ENCODE assay signal across 3 cellular contexts in the genomic region with DNA sequence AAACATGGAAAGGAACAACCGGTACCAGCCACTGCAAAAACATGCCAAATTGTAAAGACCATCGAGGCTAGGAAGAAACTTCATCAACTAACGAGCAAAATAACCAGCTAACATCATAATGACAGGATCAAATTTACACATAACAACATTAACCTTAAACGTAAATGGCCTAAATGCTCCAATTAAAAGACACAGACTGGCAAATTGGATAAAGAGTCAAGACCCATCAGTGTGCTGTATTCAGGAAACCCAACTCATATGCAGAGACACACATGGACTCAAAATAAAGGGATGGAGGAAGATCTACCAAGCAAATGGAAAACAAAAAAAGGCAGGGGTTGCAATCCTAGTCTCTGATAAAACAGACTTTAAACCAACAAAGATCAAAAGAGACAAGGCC. TPM values are rescaled to one million over a fixed set of nuclear protein-coding genes. Genes with fewer than 3 reads are reported as not detected.
"Had no signal": no experiment of that assay in that cellular context is flagged by ENCODE, and none has a peak within 500 bp of the region (broad histone marks: within the 10 kb centered on the region; RNA-seq: fewer than 3 reads in every experiment).

No MANE protein-coding gene starts in this region.

RNA-seq across cellular contexts. Expression of a gene that starts 44.3 kb away (rescaled TPM):
- total RNA-seq: progenitor cell of endocrine pancreas, right atrium auricular region, smooth muscle cell had no signal
